Comparison of ENCODE assay signal across 8 cellular contexts in genomic region chr12:79935624-79936040, GRCh38. TPM values are rescaled to one million over a fixed set of nuclear protein-coding genes. Genes with fewer than 3 reads are reported as not detected.
A peak's percentile ranks its signal among the peaks of the same experiment; 100 is the strongest.
DNase-seq lines count a peak whose midpoint lies in the region; ATAC-seq and TF ChIP-seq lines count a peak whose summit lies in the region.

No MANE protein-coding gene starts in this region.

- H3K36me3 ChIP-seq in CD8-positive, alpha-beta memory T cell (ENCODE audit: insufficient read depth, low read length), result no peaks in the 10 kb centered on the region
- H3K36me3 ChIP-seq in SJCRH30, result no peaks in the 10 kb centered on the region
- H3K36me3 ChIP-seq in esophagus muscularis mucosa, result no peaks in the 10 kb centered on the region
- no peaks in the 10 kb centered on the region for H3K36me3 ChIP-seq in neural progenitor cell

- no peaks in the 10 kb centered on the region for H3K27me3 ChIP-seq in CD8-positive, alpha-beta memory T cell (ENCODE audit: insufficient read depth, low read length, poor library complexity, severe bottlenecking)
- H3K27me3 ChIP-seq in SJCRH30 (no peaks in the 10 kb centered on the region), esophagus muscularis mucosa (no peaks in the 10 kb centered on the region), neural progenitor cell (no peaks in the 10 kb centered on the region)

- WGBS in esophagus muscularis mucosa, result 0% methylated on average over 6 of the region's 6 CpGs

- H3K9me3 ChIP-seq in CD8-positive, alpha-beta memory T cell (ENCODE audit: low read length), result no peaks in the 10 kb centered on the region
- H3K9me3 ChIP-seq in SJCRH30 (replicated peaks) (no peaks in the 10 kb centered on the region), esophagus muscularis mucosa (no peaks in the 10 kb centered on the region), neural progenitor cell (ENCODE audit: low read depth) (no peaks in the 10 kb centered on the region)

- H3K27ac ChIP-seq in CD8-positive, alpha-beta memory T cell (ENCODE audit: low read depth, low read length), result peak overlapping the region; percentile 85
- H3K27ac ChIP-seq in SJCRH30 (peak overlapping the region; percentile 95), esophagus muscularis mucosa (replicated peaks in 1 of 4) (peak overlapping the region; percentile 97 to 98 (median 98)), neural progenitor cell (peak overlapping the region; percentile 83)

- peak overlapping the region; percentile 99 to 100 (median 99) for H3K4me3 Mint-ChIP-seq in CD8-positive, alpha-beta memory T cell
- H3K4me3 Mint-ChIP-seq in neural progenitor cell, result peak overlapping the region; percentile 100

- TF ChIP-seq POLR2A in esophagus muscularis mucosa (IDR thresholded peaks at IDR 0.05; ENCODE audit: low read depth), result no peak

- peaks cover 27% of the 10 kb centered on the region for H3F3A ChIP-seq in neural progenitor cell (ENCODE audit: low read depth)

- peak overlapping the region; percentile 21 for H3K9ac ChIP-seq in neural progenitor cell

- peak overlapping the region; percentile 92 for H3K4me2 ChIP-seq in neural progenitor cell

- ATAC-seq in GM19328 (IDR thresholded peaks at IDR 0.05; ENCODE audit: unreplicated experiment) (peak; percentile 20), HG03280 (IDR thresholded peaks at IDR 0.05; ENCODE audit: unreplicated experiment) (peak; percentile 17)

- H3K9me3 Mint-ChIP-seq in CD8-positive, alpha-beta memory T cell, result no peaks in the 10 kb centered on the region
- H3K9me3 Mint-ChIP-seq in neural progenitor cell, result no peaks in the 10 kb centered on the region

- peaks cover 31% of the 10 kb centered on the region for H3K4me1 ChIP-seq in CD8-positive, alpha-beta memory T cell (ENCODE audit: insufficient read depth, low read length)
- peaks cover 7% of the 10 kb centered on the region; the same call in 1 of the 2 replicates for H3K4me1 ChIP-seq in SJCRH30
- peaks cover 16 to 39% (median 26%) of the 10 kb centered on the region in 4 donors for H3K4me1 ChIP-seq in esophagus muscularis mucosa
- peaks cover 22% of the 10 kb centered on the region for H3K4me1 ChIP-seq in neural progenitor cell

- intact Hi-C loops in esophagus muscularis mucosa (cut with DNase I), result loop anchor here (5.0 to 10.0 kb wide), 3 partner anchors 121 to 252 kb away; no protein-coding TSS in a partner anchor

- H3K27ac Mint-ChIP-seq in CD8-positive, alpha-beta memory T cell, result peak overlapping the region; percentile 81 to 99 (median 98)
- H3K27ac Mint-ChIP-seq in neural progenitor cell, result peak overlapping the region; percentile 95

- H4K20me1 ChIP-seq in neural progenitor cell (ENCODE audit: low read depth), result peaks cover 31% of the 10 kb centered on the region

- peaks cover 0 to 22% (median 0%) of the 10 kb centered on the region in 3 donors for H3K36me3 Mint-ChIP-seq in CD8-positive, alpha-beta memory T cell
- no peaks in the 10 kb centered on the region for H3K36me3 Mint-ChIP-seq in neural progenitor cell

- no peak for TF ChIP-seq EP300 in esophagus muscularis mucosa (IDR thresholded peaks at IDR 0.05)

- in situ Hi-C loops in KBM-7 (cut with MboI; ENCODE audit: low pct_unique_long_range_greater_than_20kb, low sequenced_read_pairs), result no loop called here

- H3K4me3 ChIP-seq in CD8-positive, alpha-beta memory T cell (ENCODE audit: low read length), result peak overlapping the region; percentile 75
- H3K4me3 ChIP-seq in SJCRH30 (peak overlapping the region; percentile 95), esophagus muscularis mucosa (peak overlapping the region; percentile 78 to 99 (median 88)), neural progenitor cell (peak overlapping the region; percentile 92)

- POLR2A ChIA-PET in CD8-positive, alpha-beta memory T cell (lab: Charles Lee), result interaction anchor here (0.6 kb wide), 1 partner anchor 49 kb away, joined by 3 read pairs; no protein-coding TSS in a partner anchor

- TF ChIP-seq CTCF in esophagus muscularis mucosa (IDR thresholded peaks at IDR 0.05) (no peak), neural progenitor cell (IDR thresholded peaks at IDR 0.05) (no peak)

- CTCF ChIA-PET in CD8-positive, alpha-beta memory T cell (lab: Charles Lee), result interaction anchor here (0.7 kb wide), 1 partner anchor 40 kb away, joined by 3 read pairs; no protein-coding TSS in a partner anchor

- peak overlapping the region; percentile 79 for H2AFZ ChIP-seq in neural progenitor cell (replicated peaks)

- H3K79me2 ChIP-seq in neural progenitor cell (ENCODE audit: low read depth), result peaks cover 46% of the 10 kb centered on the region

- DNase-seq in CD8-positive, alpha-beta memory T cell, result no peak
- DNase-seq in SJCRH30 (peak in 1 of 2 experiments; percentile 4), esophagus muscularis mucosa (ENCODE audit: extremely low spot score) (no peak), neural progenitor cell (ENCODE audit: low spot score) (peak; percentile 67), dedifferentiated amniotic fluid mesenchymal stem cell (ENCODE audit: extremely low spot score) (no peak), KBM-7 (no peak)

- H3K27me3 Mint-ChIP-seq in CD8-positive, alpha-beta memory T cell, result peaks cover 0 to 3% of the 10 kb centered on the region in 2 donors
- no peaks in the 10 kb centered on the region for H3K27me3 Mint-ChIP-seq in neural progenitor cell (ENCODE audit: insufficient read depth, low read depth)

- peaks cover 35 to 46% (median 40%) of the 10 kb centered on the region in 3 donors for H3K4me1 Mint-ChIP-seq in CD8-positive, alpha-beta memory T cell
- H3K4me1 Mint-ChIP-seq in neural progenitor cell, result peaks cover 27% of the 10 kb centered on the region

RNA-seq across cellular contexts. Expression of gene PPP1R12A, which starts 0.7 kb away (rescaled TPM):
- total RNA-seq in CD8-positive, alpha-beta memory T cell, result 10 to 100 TPM; 72.1 to 80.4 TPM
- polyA plus RNA-seq in CD8-positive, alpha-beta memory T cell, result 140 TPM
- total RNA-seq in SJCRH30 (2014; rRNA removed; shearing (Covaris generic)), result 77.5 and 98.3 TPM in 2 replicates
- total RNA-seq in esophagus muscularis mucosa, result 100 to 1,000 TPM; 441 to 691 (median 542) TPM
- 63.2 and 86.7 TPM in 2 replicates for total RNA-seq in neural progenitor cell (ENCODE audit: low replicate concordance)
